Comparison of ENCODE assay signal across 8 cellular contexts in genomic region chr2:237475704-237476107, GRCh38. TPM values are rescaled to one million over a fixed set of nuclear protein-coding genes. Genes with fewer than 3 reads are reported as not detected.
DNase-seq lines count a peak whose midpoint lies in the region; ATAC-seq, FAIRE-seq and TF ChIP-seq lines count a peak whose summit lies in the region.

No MANE protein-coding gene starts in this region.

- H3K27me3 ChIP-seq in NT2/D1 (ENCODE audit: insufficient read depth, insufficient read length) (peaks cover 40% of the 10 kb centered on the region), ascending aorta (no peaks in the 10 kb centered on the region)

- no peak for TF ChIP-seq CTCF in ascending aorta (IDR thresholded peaks at IDR 0.05)
- TF ChIP-seq CTCF in kidney (IDR thresholded peaks at IDR 0.05; ENCODE audit: borderline replicate concordance, extremely low read depth, insufficient read depth) = no peak

- H3K9me3 ChIP-seq in NT2/D1 (ENCODE audit: insufficient read depth, low read length) = no peaks in the 10 kb centered on the region
- no peaks in the 10 kb centered on the region for H3K9me3 ChIP-seq in ascending aorta
- H3K9me3 ChIP-seq in kidney (ENCODE audit: control insufficient read depth in 1 of 2, low read length in 2 of 2) = no peaks in the 10 kb centered on the region

- FAIRE-seq in kidney (lab: Jason Lieb, UNC) = no peak

- peaks cover 16% of the 10 kb centered on the region for H3K4me1 ChIP-seq in NT2/D1 (ENCODE audit: insufficient read depth, insufficient read length)
- H3K4me1 ChIP-seq in ascending aorta = peaks cover 3 to 17% of the 10 kb centered on the region in 2 donors
- H3K4me1 ChIP-seq in kidney (ENCODE audit: control insufficient read depth in 1 of 2, insufficient read depth in 1 of 2, low read depth in 1 of 2, low read length in 2 of 2) = peaks cover 4 to 5% of the 10 kb centered on the region in 2 donors

- DNase-seq in NCI-H2029 (lab: John Stamatoyannopoulos, UW) (peak; percentile 47), NCI-H2029 treated with DMSO at 0.1 percent for 48 hours (lab: John Stamatoyannopoulos, UW) (no peak), NT2/D1 (ENCODE audit: low read depth, low spot score) (no peak), ascending aorta (ENCODE audit: low spot score in 2 of 2) (no peak), kidney (no peak)
- peak; percentile 49 for DNase-seq in stimulated activated CD4-positive, alpha-beta T cell treated with anti-CD3 and anti-CD28 coated beads, Interleukin-2, amount 100 ng/mL, for 4 hours (ENCODE audit: low read depth)

- intact Hi-C loops in ascending aorta (cut with DNase I) = loop anchor here (1.0 to 5.0 kb wide), 6 partner anchors 54 to 353 kb away; no protein-coding TSS in a partner anchor
- intact Hi-C loops in kidney (cut with DNase I) = no loop called here

- H3K4me3 ChIP-seq in NT2/D1 (ENCODE audit: insufficient read length, low read depth) (peak overlapping the region; percentile 48), ascending aorta (peak overlapping the region; percentile 68 to 76), kidney (ENCODE audit: low read length in 2 of 2) (peak overlapping the region; percentile 72)

- H3K36me3 ChIP-seq in NT2/D1 (ENCODE audit: insufficient read depth, insufficient read length, low read length) (no peaks in the 10 kb centered on the region), ascending aorta (no peaks in the 10 kb centered on the region), kidney (ENCODE audit: control insufficient read depth in 1 of 2, insufficient read depth in 2 of 2, low read length in 2 of 2) (no peaks in the 10 kb centered on the region)

- H3K9ac ChIP-seq in NT2/D1 (ENCODE audit: insufficient read length, low read depth) (peak overlapping the region; percentile 79), kidney (ENCODE audit: low read length in 2 of 2) (peak overlapping the region in 1 of 2 donors; percentile 56)

- no peak for ATAC-seq in HG03095 (IDR thresholded peaks at IDR 0.05; ENCODE audit: unreplicated experiment)
- no peak for ATAC-seq in HG02870 (IDR thresholded peaks at IDR 0.05; ENCODE audit: unreplicated experiment)

- H3K27ac ChIP-seq in ascending aorta (peak overlapping the region; percentile 83 to 91), kidney (ENCODE audit: low read depth in 2 of 2, low read length in 2 of 2) (no peak overlapping the region)

RNA-seq across cellular contexts. Expression of gene MLPH, which starts 11.3 kb away (rescaled TPM):
- total RNA-seq in ascending aorta (91.0 TPM), kidney (9.6 TPM)
- 4.6 TPM for polyA plus RNA-seq in kidney (ENCODE audit: insufficient read depth, low read depth, low replicate concordance)

Comparison
In these comparisons a context has a peak if more than half of its experiments do, and no peak if none do; other contexts are left out.
1. DNase-seq: peak in NCI-H2029 (single experiment) and stimulated activated CD4-positive, alpha-beta T cell treated with anti-CD3 and anti-CD28 coated beads, Interleukin-2, amount 100 ng/mL, for 4 hours (single experiment); none in NCI-H2029 treated with DMSO at 0.1 percent for 48 hours (single experiment), NT2/D1 (single experiment), ascending aorta (0 of 2) and kidney (single experiment).
2. H3K27ac ChIP-seq: peak in ascending aorta (2 of 2); none in kidney (0 of 2).
3. Peak in every context shown above with its lines, with median percentiles within 50 percentile points of each other: H3K4me3 ChIP-seq.